9 cellular contexts compared by ENCODE assay signal in genomic region chr21:45972716-45973474, GRCh38. TPM values are rescaled to one million over a fixed set of nuclear protein-coding genes. Genes with fewer than 3 reads are reported as not detected.
DNase-seq lines count a peak whose midpoint lies in the region; ATAC-seq and TF ChIP-seq lines count a peak whose summit lies in the region.
"Had no signal": no experiment of that assay in that cellular context is flagged by ENCODE, and none has a peak within 500 bp of the region (broad histone marks: within the 10 kb centered on the region; RNA-seq: fewer than 3 reads in every experiment).

No MANE protein-coding gene starts in this region.

- intact Hi-C loops in mucosa of descending colon (cut with DNase I, micrococcal nuclease), result no loop called here
- intact Hi-C loops in aorta (cut with DNase I), result loop anchor here (1.0 to 5.0 kb wide), 7 partner anchors 8 to 259 kb away; partner anchors contain the start of genes COL6A1 (in 1 of the 2), COL6A2 (in 1 of the 2) and LSS (in 1 of the 2)

- H3K27me3 ChIP-seq in duodenal mucosa (ENCODE audit: control insufficient read depth in 1 of 2, insufficient read depth in 2 of 2, low read length in 2 of 2) (peaks cover 29% of the 10 kb centered on the region in 2 donors), aorta (ENCODE audit: control insufficient read depth in 1 of 2, insufficient read depth in 2 of 2, low read length in 1 of 2) (no peaks in the 10 kb centered on the region)

- ATAC-seq in mucosa of descending colon (peak; percentile 33), aorta (ENCODE audit: low FRiP score) (peak; percentile 52), GM21723 (IDR thresholded peaks at IDR 0.05; ENCODE audit: unreplicated experiment) (no peak)

- H3K27ac ChIP-seq in duodenal mucosa (ENCODE audit: low read depth, low read length) (peak overlapping the region; percentile 66), aorta (ENCODE audit: low read depth in 1 of 2, low read length in 2 of 2) (peak overlapping the region; percentile 99)

- H3K4me1 ChIP-seq in duodenal mucosa (ENCODE audit: control insufficient read depth in 1 of 2, insufficient read depth in 2 of 2, low read length in 2 of 2) (peaks cover 8 to 20% of the 10 kb centered on the region in 2 donors), mucosa of descending colon (ENCODE audit: low read depth) (peaks cover 19% of the 10 kb centered on the region), aorta (ENCODE audit: control insufficient read depth in 1 of 2, insufficient read depth in 2 of 2, low read length in 2 of 2) (no peaks in the 10 kb centered on the region)

- no peaks in the 10 kb centered on the region for H3K36me3 ChIP-seq in duodenal mucosa (ENCODE audit: control insufficient read depth in 1 of 2, insufficient read depth in 2 of 2, low read length in 2 of 2)
- H3K36me3 ChIP-seq in mucosa of descending colon (ENCODE audit: low read depth), result no peaks in the 10 kb centered on the region
- H3K36me3 ChIP-seq in aorta (ENCODE audit: control insufficient read depth in 1 of 2, insufficient read depth in 2 of 2, low read length in 1 of 2), result no peaks in the 10 kb centered on the region

- H3K4me3 ChIP-seq in duodenal mucosa (ENCODE audit: low read depth in 1 of 2, low read length in 2 of 2) (peak overlapping the region; percentile 58 to 59), mucosa of descending colon (no peak overlapping the region), aorta (ENCODE audit: low read length in 2 of 2) (peak overlapping the region; percentile 9 to 12)

- WGBS in aorta, 2 donors, result 1% methylated on average over 36 to 58 of the region's 58 CpGs

- H3K9me3 ChIP-seq in duodenal mucosa (ENCODE audit: control insufficient read depth in 1 of 2, low read length in 2 of 2) (no peaks in the 10 kb centered on the region), mucosa of descending colon (no peaks in the 10 kb centered on the region), aorta (ENCODE audit: control insufficient read depth, low read length) (no peaks in the 10 kb centered on the region)

- no peak for TF ChIP-seq CTCF in mucosa of descending colon (IDR thresholded peaks at IDR 0.05)

- peak overlapping the region; percentile 32 to 48 for H3K9ac ChIP-seq in duodenal mucosa (ENCODE audit: low read depth in 1 of 2, low read length in 2 of 2)

- DNase-seq in COR-L47 (lab: John Stamatoyannopoulos, UW) (peak; percentile 45), NCI-H1105 treated with DMSO at 0.1 percent for 48 hours (lab: John Stamatoyannopoulos, UW) (peak; percentile 38), mucosa of descending colon (peak in 1 of 3 donors; percentile 64), aorta (peak; percentile 84 to 89), SKM-1 (lab: John Stamatoyannopoulos, UW; ENCODE audit: unreplicated experiment) (no peak), SK-N-DZ (ENCODE audit: low spot score) (no peak)

RNA-seq across cellular contexts. Expression of gene COL6A1, which starts 8.7 kb away (rescaled TPM):
- 100 to 1,000 TPM in 2 of 3 donors, 10 to 100 TPM in 1; 45.0 to 663 (median 114) TPM for total RNA-seq in mucosa of descending colon
- 100 to 1,000 TPM; 458 to 593 TPM for total RNA-seq in aorta
- polyA plus RNA-seq in aorta, result 1,000 to 10,000 TPM in 1 of 2 donors, 100 to 1,000 TPM in 1; 156 to 1,773 TPM
- 58.6 and 64.7 TPM in 2 replicates for polyA plus RNA-seq in SK-N-DZ (2014; cell fraction: cytosol; rRNA removed)
- polyA plus RNA-seq in SK-N-DZ (2014; cell fraction: nucleus; rRNA removed), result 367 and 476 TPM in 2 replicates
- polyA plus RNA-seq: IgD-negative memory B cell had no signal

Comparison
In these comparisons a context has a peak if more than half of its experiments do, and no peak if none do; other contexts are left out.
1. DNase-seq: peak in COR-L47 (single experiment), NCI-H1105 treated with DMSO at 0.1 percent for 48 hours (single experiment) and aorta (2 of 2); none in SKM-1 (single experiment) and SK-N-DZ (single experiment).
2. intact Hi-C loops: an anchor here in aorta (1.0 to 5.0 kb wide); none called in mucosa of descending colon.